Comparison of ENCODE assay signal across 13 cellular contexts in genomic region chr21:34404742-34405141, GRCh38. TPM values are rescaled to one million over a fixed set of nuclear protein-coding genes. Genes with fewer than 3 reads are reported as not detected.
"Had no signal": no experiment of that assay in that cellular context is flagged by ENCODE, and none has a peak within 500 bp of the region (broad histone marks: within the 10 kb centered on the region; RNA-seq: fewer than 3 reads in every experiment).

No MANE protein-coding gene starts in this region.

RNA-seq across cellular contexts. Expression of gene SMIM34, which starts 19.0 kb away (rescaled TPM):
- total RNA-seq: activated B cell treated with CpG ODN at 0.5 μM for 24 hours; activated CD4-positive, alpha-beta memory T cell treated with anti-CD3 and anti-CD28 coated beads for 36 hours; activated CD4-positive, alpha-beta memory T cell treated with anti-CD3 and anti-CD28 coated beads, Interleukin-2, amount 10 ng/mL, durations not matched to agents 7 days and 5 days; activated CD4-positive, alpha-beta T cell treated with anti-CD3 and anti-CD28 coated beads for 36 hours; activated CD4-positive, alpha-beta T cell treated with anti-CD3 and anti-CD28 coated beads, Interleukin-2, amount 10 ng/mL, durations not matched to agents 24 days and 14 days; activated CD4-positive, alpha-beta T cell treated with anti-CD3 and anti-CD28 coated beads, Interleukin-2, amount 10 ng/mL, durations not matched to agents 7 days and 5 days; activated CD8-positive, alpha-beta memory T cell treated with anti-CD3 and anti-CD28 coated beads for 36 hours; activated CD8-positive, alpha-beta memory T cell treated with anti-CD3 and anti-CD28 coated beads, Interleukin-2, amount 10 ng/mL, durations not matched to agents 7 days and 5 days; activated CD8-positive, alpha-beta T cell treated with anti-CD3 and anti-CD28 coated beads for 36 hours; activated CD8-positive, alpha-beta T cell treated with anti-CD3 and anti-CD28 coated beads, Interleukin-2, amount 10 ng/mL, durations not matched to agents 7 days and 5 days; T-helper 1 cell treated with Interleukin-12 subunit alpha and Interleukin-12 subunit beta and Interleukin-4 antibody, amounts not matched to agents 30 ng/mL and 1 ng/mL, for 36 hours; T-helper 17 cell; T-helper 2 cell treated with Interferon-gamma antibody and Interleukin-4, amounts not matched to agents 100 ng/mL and 5 ng/mL, for 36 hours had no signal

RNA-seq across cellular contexts. Expression of gene KCNE2, which starts 40.9 kb away (rescaled TPM):
- total RNA-seq: activated B cell treated with CpG ODN at 0.5 μM for 24 hours; activated CD4-positive, alpha-beta memory T cell treated with anti-CD3 and anti-CD28 coated beads for 36 hours; activated CD4-positive, alpha-beta memory T cell treated with anti-CD3 and anti-CD28 coated beads, Interleukin-2, amount 10 ng/mL, durations not matched to agents 7 days and 5 days; activated CD4-positive, alpha-beta T cell treated with anti-CD3 and anti-CD28 coated beads for 36 hours; activated CD4-positive, alpha-beta T cell treated with anti-CD3 and anti-CD28 coated beads, Interleukin-2, amount 10 ng/mL, durations not matched to agents 24 days and 14 days; activated CD4-positive, alpha-beta T cell treated with anti-CD3 and anti-CD28 coated beads, Interleukin-2, amount 10 ng/mL, durations not matched to agents 7 days and 5 days; activated CD8-positive, alpha-beta memory T cell treated with anti-CD3 and anti-CD28 coated beads for 36 hours; activated CD8-positive, alpha-beta memory T cell treated with anti-CD3 and anti-CD28 coated beads, Interleukin-2, amount 10 ng/mL, durations not matched to agents 7 days and 5 days; activated CD8-positive, alpha-beta T cell treated with anti-CD3 and anti-CD28 coated beads for 36 hours; activated CD8-positive, alpha-beta T cell treated with anti-CD3 and anti-CD28 coated beads, Interleukin-2, amount 10 ng/mL, durations not matched to agents 7 days and 5 days; T-helper 1 cell treated with Interleukin-12 subunit alpha and Interleukin-12 subunit beta and Interleukin-4 antibody, amounts not matched to agents 30 ng/mL and 1 ng/mL, for 36 hours; T-helper 17 cell; T-helper 2 cell treated with Interferon-gamma antibody and Interleukin-4, amounts not matched to agents 100 ng/mL and 5 ng/mL, for 36 hours had no signal
